Comparison of ENCODE assay signal across 1 cellular context in genomic region chr22:49965291-49966040, GRCh38.
TF ChIP-seq lines count a peak whose summit lies in the region.

No MANE protein-coding gene starts in this region.

TF ChIP-seq in HCT116, 20 proteins besides CTCF, POLR2A, EP300 and RAD21 (continued from another document):
- TF ChIP-seq ZBTB33 (IDR thresholded peaks at IDR 0.05; ENCODE audit: extremely low read depth, insufficient replicate concordance, low read length), result no peak
- TF ChIP-seq ZFX (IDR thresholded peaks at IDR 0.05), result no peak
- TF ChIP-seq MAX (IDR thresholded peaks at IDR 0.05), result no peak
- TF ChIP-seq EZH2phosphoT487 (IDR thresholded peaks at IDR 0.05; ENCODE audit: borderline replicate concordance), result no peak
- no peak for TF ChIP-seq TCF7L2 (IDR thresholded peaks at IDR 0.05; ENCODE audit: borderline replicate concordance, extremely low read depth, insufficient read depth, insufficient read length)
- no peak for TF ChIP-seq SRF (IDR thresholded peaks at IDR 0.05; ENCODE audit: low read depth)
- no peak for TF ChIP-seq CBX3 (IDR thresholded peaks at IDR 0.05; ENCODE audit: low read depth)
- TF ChIP-seq YY1 (IDR thresholded peaks at IDR 0.05; ENCODE audit: extremely low read depth, insufficient replicate concordance, low read depth, low read length), result no peak
- TF ChIP-seq SP1 (IDR thresholded peaks at IDR 0.05; ENCODE audit: low read depth), result no peak
- no peak for TF ChIP-seq REST (IDR thresholded peaks at IDR 0.05; ENCODE audit: low read depth)
